18 cellular contexts compared by ENCODE assay signal in the genomic region with DNA sequence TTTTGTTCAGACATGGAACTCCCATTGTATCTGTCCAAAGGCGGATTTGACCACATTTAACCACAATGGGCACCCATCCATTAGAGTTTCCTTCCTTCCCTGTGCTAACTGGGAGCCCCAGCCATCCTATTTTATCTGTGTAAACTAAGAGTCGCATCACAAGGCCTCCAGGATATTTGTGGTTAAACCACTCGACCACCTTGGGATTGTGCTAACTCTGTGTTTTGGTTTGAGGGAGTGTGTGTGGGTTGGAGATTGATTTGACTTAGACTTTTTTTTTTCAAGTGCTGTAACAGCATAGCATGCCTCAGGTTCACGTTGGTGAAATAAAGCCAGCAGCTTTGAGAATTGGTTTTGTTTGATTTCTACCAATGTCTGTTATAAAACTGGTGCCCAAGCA.
DNase-seq lines count a peak whose midpoint lies in the region; ATAC-seq and TF ChIP-seq lines count a peak whose summit lies in the region.
"Had no signal": no experiment of that assay in that cellular context is flagged by ENCODE, and none has a peak within 500 bp of the region (broad histone marks: within the 10 kb centered on the region; RNA-seq: fewer than 3 reads in every experiment).

No MANE protein-coding gene starts in this region.

- no peak overlapping the region for H2AFZ ChIP-seq in GM23338

- peak overlapping the region; percentile 38 for H3K4me3 Mint-ChIP-seq in activated naive CD8-positive, alpha-beta T cell treated with anti-CD3 and anti-CD28 coated beads for 36 hours
- H3K4me3 Mint-ChIP-seq in Calu3 (ENCODE audit: low read depth, unreplicated experiment) (no peak overlapping the region), nephron progenitor cell (no peak overlapping the region), GM23338 (no peak overlapping the region)
- H3K4me3 Mint-ChIP-seq: CD4-positive, alpha-beta T cell; nephron had no signal

- H4K20me1 ChIP-seq in GM23338 (replicated peaks; ENCODE audit: insufficient read depth), result no peaks in the 10 kb centered on the region

- H3K4me1 ChIP-seq in GM23338 (ENCODE audit: insufficient read depth), result no peaks in the 10 kb centered on the region
- H3K4me1 ChIP-seq: colonic mucosa, left lung had no signal

- H3K27ac ChIP-seq in GM23338 (ENCODE audit: low read depth), result no peak overlapping the region
- H3K27ac ChIP-seq: colonic mucosa, left lung had no signal

- no peak overlapping the region for H3K4me2 ChIP-seq in GM23338

- peaks cover 7% of the 10 kb centered on the region for H3K36me3 Mint-ChIP-seq in activated naive CD8-positive, alpha-beta T cell treated with anti-CD3 and anti-CD28 coated beads for 36 hours
- H3K36me3 Mint-ChIP-seq in Calu3 (ENCODE audit: insufficient read depth, unreplicated experiment) (no peaks in the 10 kb centered on the region), nephron progenitor cell (ENCODE audit: low read depth) (no peaks in the 10 kb centered on the region), GM23338 (ENCODE audit: low read depth) (no peaks in the 10 kb centered on the region)

- ATAC-seq in GM23338, result no peak
- ATAC-seq: left lung, right cardiac atrium had no signal

- no peak overlapping the region for H3K4me3 ChIP-seq in GM23338
- H3K4me3 ChIP-seq: colonic mucosa, left lung had no signal

- BruUV-seq in Calu3 (replicated peaks; lab: Mats Ljungman, UMichigan), result no TSS peak

- no peaks in the 10 kb centered on the region for H3K79me2 ChIP-seq in GM23338 (replicated peaks; ENCODE audit: insufficient read depth)

- no peaks in the 10 kb centered on the region for H3K9me2 ChIP-seq in GM23338 (ENCODE audit: insufficient read depth)

- H3K27me3 Mint-ChIP-seq in activated naive CD8-positive, alpha-beta T cell treated with anti-CD3 and anti-CD28 coated beads for 36 hours, result no peaks in the 10 kb centered on the region
- H3K27me3 Mint-ChIP-seq in Calu3 (ENCODE audit: unreplicated experiment) (no peaks in the 10 kb centered on the region), nephron progenitor cell (ENCODE audit: low read depth, poor library complexity) (no peaks in the 10 kb centered on the region), GM23338 (ENCODE audit: insufficient read depth, low read depth, poor library complexity) (peaks cover 5% of the 10 kb centered on the region)
- H3K27me3 Mint-ChIP-seq: CD4-positive, alpha-beta T cell had no signal

- H3K36me3 ChIP-seq in GM23338 (ENCODE audit: insufficient read depth), result no peaks in the 10 kb centered on the region
- H3K36me3 ChIP-seq: colonic mucosa, left lung had no signal

- CTCF ChIA-PET in Calu3 (lab: Charles Lee), result no interaction called here

- peaks cover 15% of the 10 kb centered on the region for H3K4me1 Mint-ChIP-seq in activated naive CD8-positive, alpha-beta T cell treated with anti-CD3 and anti-CD28 coated beads for 36 hours
- H3K4me1 Mint-ChIP-seq in Calu3 (ENCODE audit: low read depth, unreplicated experiment), result no peaks in the 10 kb centered on the region
- no peaks in the 10 kb centered on the region for H3K4me1 Mint-ChIP-seq in nephron progenitor cell
- no peaks in the 10 kb centered on the region for H3K4me1 Mint-ChIP-seq in GM23338

- no peak for TF ChIP-seq CTCF in Calu3 (IDR thresholded peaks at IDR 0.05; ENCODE audit: unreplicated experiment)
- TF ChIP-seq CTCF in nephron progenitor cell (IDR thresholded peaks at IDR 0.05), result no peak
- no peak for TF ChIP-seq CTCF in GM23338 (conservative IDR thresholded peaks at IDR 0.05; ENCODE audit: low read depth in 2 of 2)

- no peaks in the 10 kb centered on the region for H3F3A ChIP-seq in GM23338 (replicated peaks; ENCODE audit: low read depth)

- intact Hi-C loops in Calu3 (cut with micrococcal nuclease; ENCODE audit: unreplicated experiment), result no loop called here

- no peaks in the 10 kb centered on the region for H3K27me3 ChIP-seq in GM23338 (ENCODE audit: insufficient read depth)
- H3K27me3 ChIP-seq: colonic mucosa, left lung had no signal

- DNase-seq in ELR (ENCODE audit: low read depth), result peak; percentile 44
- DNase-seq in Kasumi-1 (lab: John Stamatoyannopoulos, UW), result peak; percentile 2 to 3
- no peak for DNase-seq in activated naive CD8-positive, alpha-beta T cell treated with anti-CD3 and anti-CD28 coated beads for 36 hours
- DNase-seq in myocyte (ENCODE audit: low read depth), result peak; percentile 97
- no peak for DNase-seq in Calu3
- no peak for DNase-seq in nephron progenitor cell
- no peak for DNase-seq in activated CD4-positive, CD25-positive, alpha-beta regulatory T cell (lab: John Stamatoyannopoulos, UW)
- DNase-seq in GM23338 (ENCODE audit: low spot score), result no peak
- DNase-seq: activated CD4-positive, alpha-beta T cell treated with anti-CD3 and anti-CD28 coated beads, Interleukin-2, amount 50 U/mL, for 4 hours; CD4-positive, alpha-beta T cell; colonic mucosa; IMR-90; left lung; NCI-H1436; NCI-H510A; right cardiac atrium; stimulated activated naive CD4-positive, alpha-beta T cell treated with Interleukin-2 at 50 U/mL for 16 hours had no signal

- peaks cover 10% of the 10 kb centered on the region for H3K9me3 Mint-ChIP-seq in activated naive CD8-positive, alpha-beta T cell treated with anti-CD3 and anti-CD28 coated beads for 36 hours
- H3K9me3 Mint-ChIP-seq in Calu3 (ENCODE audit: low read depth, unreplicated experiment) (peaks cover 3% of the 10 kb centered on the region), nephron progenitor cell (peaks cover 5% of the 10 kb centered on the region), GM23338 (no peaks in the 10 kb centered on the region)

- peak overlapping the region; percentile 72 for H3K27ac Mint-ChIP-seq in activated naive CD8-positive, alpha-beta T cell treated with anti-CD3 and anti-CD28 coated beads for 36 hours
- H3K27ac Mint-ChIP-seq in Calu3 (ENCODE audit: unreplicated experiment) (no peak overlapping the region), nephron progenitor cell (no peak overlapping the region), GM23338 (no peak overlapping the region)
- H3K27ac Mint-ChIP-seq: CD4-positive, alpha-beta T cell; nephron had no signal

TF ChIP-seq in GM23338, 12 proteins besides CTCF, POLR2A, EP300 and RAD21 (continues in another document):
- TF ChIP-seq, protein P1, sequence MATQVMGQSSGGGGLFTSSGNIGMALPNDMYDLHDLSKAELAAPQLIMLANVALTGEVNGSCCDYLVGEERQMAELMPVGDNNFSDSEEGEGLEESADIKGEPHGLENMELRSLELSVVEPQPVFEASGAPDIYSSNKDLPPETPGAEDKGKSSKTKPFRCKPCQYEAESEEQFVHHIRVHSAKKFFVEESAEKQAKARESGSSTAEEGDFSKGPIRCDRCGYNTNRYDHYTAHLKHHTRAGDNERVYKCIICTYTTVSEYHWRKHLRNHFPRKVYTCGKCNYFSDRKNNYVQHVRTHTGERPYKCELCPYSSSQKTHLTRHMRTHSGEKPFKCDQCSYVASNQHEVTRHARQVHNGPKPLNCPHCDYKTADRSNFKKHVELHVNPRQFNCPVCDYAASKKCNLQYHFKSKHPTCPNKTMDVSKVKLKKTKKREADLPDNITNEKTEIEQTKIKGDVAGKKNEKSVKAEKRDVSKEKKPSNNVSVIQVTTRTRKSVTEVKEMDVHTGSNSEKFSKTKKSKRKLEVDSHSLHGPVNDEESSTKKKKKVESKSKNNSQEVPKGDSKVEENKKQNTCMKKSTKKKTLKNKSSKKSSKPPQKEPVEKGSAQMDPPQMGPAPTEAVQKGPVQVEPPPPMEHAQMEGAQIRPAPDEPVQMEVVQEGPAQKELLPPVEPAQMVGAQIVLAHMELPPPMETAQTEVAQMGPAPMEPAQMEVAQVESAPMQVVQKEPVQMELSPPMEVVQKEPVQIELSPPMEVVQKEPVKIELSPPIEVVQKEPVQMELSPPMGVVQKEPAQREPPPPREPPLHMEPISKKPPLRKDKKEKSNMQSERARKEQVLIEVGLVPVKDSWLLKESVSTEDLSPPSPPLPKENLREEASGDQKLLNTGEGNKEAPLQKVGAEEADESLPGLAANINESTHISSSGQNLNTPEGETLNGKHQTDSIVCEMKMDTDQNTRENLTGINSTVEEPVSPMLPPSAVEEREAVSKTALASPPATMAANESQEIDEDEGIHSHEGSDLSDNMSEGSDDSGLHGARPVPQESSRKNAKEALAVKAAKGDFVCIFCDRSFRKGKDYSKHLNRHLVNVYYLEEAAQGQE (IDR thresholded peaks at IDR 0.05; ENCODE audit: unreplicated experiment), result no peak
- TF ChIP-seq POLR2AphosphoS5 (IDR thresholded peaks at IDR 0.05; ENCODE audit: low read depth), result no peak

Comparison
In these comparisons a context has a peak if more than half of its experiments do, and no peak if none do; other contexts are left out.
1. DNase-seq: peak in ELR (single experiment), Kasumi-1 (2 of 2) and myocyte (single experiment); none in activated naive CD8-positive, alpha-beta T cell treated with anti-CD3 and anti-CD28 coated beads for 36 hours (single experiment), Calu3 (single experiment), nephron progenitor cell (single experiment), activated CD4-positive, CD25-positive, alpha-beta regulatory T cell (0 of 4) and GM23338 (single experiment).